ENCODE assay signal across 8 cellular contexts in genomic region chr1:155244368-155245162, GRCh38. TPM values are rescaled to one million over a fixed set of nuclear protein-coding genes. Genes with fewer than 3 reads are reported as not detected.
DNase-seq lines count a peak whose midpoint lies in the region; ATAC-seq and TF ChIP-seq lines count a peak whose summit lies in the region.

No MANE protein-coding gene starts in this region.

- 0 out of 2 replicates have a peak, but pooled peaks cover 6% of the 10 kb centered on the region for H3K79me2 ChIP-seq in MM.1S (ENCODE audit: low read length)

- H3K27ac ChIP-seq in MM.1S (ENCODE audit: low read length): peak overlapping the region; percentile 39; the same call in 1 of the 2 replicates
- peak overlapping the region; percentile 69 for H3K27ac ChIP-seq in foreskin keratinocyte

- H3K36me3 ChIP-seq in MM.1S (replicated peaks; ENCODE audit: insufficient read depth, low read length) (no peaks in the 10 kb centered on the region), neuron (ENCODE audit: insufficient read depth, low read length) (peaks cover 13% of the 10 kb centered on the region)

- TF ChIP-seq CTCF in MM.1S (IDR thresholded peaks at IDR 0.05; ENCODE audit: low read length) (peak; percentile 41), foreskin keratinocyte (conservative IDR thresholded peaks at IDR 0.05) (peak; percentile 47)

- peak overlapping the region; percentile 65 for H3K9ac ChIP-seq in MM.1S (ENCODE audit: low read length)

- H2AFZ ChIP-seq in MM.1S (ENCODE audit: low read length) (peak overlapping the region; percentile 94), neuron (ENCODE audit: low read depth, low read length) (peak overlapping the region; percentile 58)

- no peaks in the 10 kb centered on the region for H3K9me2 ChIP-seq in MM.1S (replicated peaks; ENCODE audit: insufficient read depth, low read length)

- H3K9me3 ChIP-seq in MM.1S (replicated peaks; ENCODE audit: insufficient read depth, low read length) (no peaks in the 10 kb centered on the region), neuron (ENCODE audit: low read length) (no peaks in the 10 kb centered on the region)

- H3K4me2 ChIP-seq in MM.1S (ENCODE audit: low read depth, low read length): peak overlapping the region; percentile 95

- H3K4me1 ChIP-seq in MM.1S (ENCODE audit: low read length) (peaks cover 13% of the 10 kb centered on the region), foreskin keratinocyte (no peaks in the 10 kb centered on the region), neuron (ENCODE audit: insufficient read depth, low read length) (peaks cover 14% of the 10 kb centered on the region)

- no peaks in the 10 kb centered on the region for H4K20me1 ChIP-seq in MM.1S (ENCODE audit: insufficient read depth, low read length)

- H3K27me3 ChIP-seq in MM.1S (replicated peaks; ENCODE audit: insufficient read depth, low read length): no peaks in the 10 kb centered on the region
- H3K27me3 ChIP-seq in foreskin keratinocyte: no peaks in the 10 kb centered on the region
- H3K27me3 ChIP-seq in neuron (ENCODE audit: insufficient read depth, low read length): no peaks in the 10 kb centered on the region

- peaks cover 14% of the 10 kb centered on the region for H3F3A ChIP-seq in MM.1S (ENCODE audit: insufficient read depth, low read length)

- DNase-seq in GM03348 (ENCODE audit: low spot score) (peak; percentile 94), HCEC 1CT (peak; percentile 99), MM.1S (peak; percentile 100), SHP77 treated with DMSO at 0.1 percent for 48 hours (lab: John Stamatoyannopoulos, UW) (peak; percentile 100), activated gamma-delta T cell treated with Interleukin-2 at 50 U/mL for 16 hours (peak; percentile 96), foreskin keratinocyte (peak; percentile 94 to 98), stromal cell of bone marrow (ENCODE audit: low read depth) (peak; percentile 100)

- peak; percentile 80 for ATAC-seq in foreskin keratinocyte

- peak overlapping the region; percentile 78 for H3K4me3 ChIP-seq in MM.1S (ENCODE audit: low read length)
- peak overlapping the region; percentile 40 for H3K4me3 ChIP-seq in neuron (ENCODE audit: low read length)

RNA-seq across cellular contexts. Expression of gene ENTREP3, which starts 10.7 kb away (rescaled TPM):
- 23.4 and 23.6 TPM in 2 replicates for total RNA-seq in foreskin keratinocyte
- 40.0 and 44.8 TPM in 2 replicates for polyA plus RNA-seq in foreskin keratinocyte

RNA-seq across cellular contexts. Expression of gene SCAMP3, which starts 17.6 kb away (rescaled TPM):
- total RNA-seq in foreskin keratinocyte: 46.0 and 53.4 TPM in 2 replicates
- 83.3 and 85.4 TPM in 2 replicates for polyA plus RNA-seq in foreskin keratinocyte

RNA-seq across cellular contexts. Expression of gene CLK2, which starts 28.7 kb away (rescaled TPM):
- total RNA-seq in foreskin keratinocyte: 31.5 and 34.0 TPM in 2 replicates
- polyA plus RNA-seq in foreskin keratinocyte: 25.5 and 28.3 TPM in 2 replicates

RNA-seq across cellular contexts. Expression of gene HCN3, which starts 32.7 kb away (rescaled TPM):
- total RNA-seq in foreskin keratinocyte: 2.2 and 3.4 TPM in 2 replicates
- 2.3 and 2.4 TPM in 2 replicates for polyA plus RNA-seq in foreskin keratinocyte

RNA-seq across cellular contexts. Expression of gene MTX1, which starts 36.1 kb away (rescaled TPM):
- total RNA-seq in foreskin keratinocyte: 71.7 and 72.2 TPM in 2 replicates
- polyA plus RNA-seq in foreskin keratinocyte: 92.6 and 97.3 TPM in 2 replicates

Comparison
In these comparisons a context has a peak if more than half of its experiments do, and no peak if none do; other contexts are left out.
1. Peak in every context shown above with its lines: DNase-seq, ATAC-seq, H3K4me3 ChIP-seq and H3K27ac ChIP-seq.